In the genomic region with DNA sequence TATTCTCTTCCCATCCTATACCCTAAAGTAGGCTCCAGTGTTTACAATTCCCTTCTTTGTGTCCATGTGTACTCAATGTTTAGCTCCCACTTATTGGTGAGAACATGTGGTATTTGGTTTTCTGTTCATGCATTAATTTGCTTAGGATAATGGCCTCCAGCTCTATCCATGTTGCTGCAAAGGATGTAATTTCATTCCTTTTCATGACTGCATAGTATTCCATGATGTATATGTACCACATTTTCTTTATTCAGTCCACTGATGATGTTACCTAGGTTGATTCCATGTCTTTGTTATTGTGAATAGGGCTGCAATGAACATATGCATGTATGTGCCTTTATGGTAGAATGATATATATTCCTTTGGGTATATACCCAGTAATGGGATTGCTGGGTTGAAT, we compare ENCODE assay signal across 5 cellular contexts.
DNase-seq lines count a peak whose midpoint lies in the region; ATAC-seq, FAIRE-seq and TF ChIP-seq lines count a peak whose summit lies in the region.
"Not testable (repeated sequence)": the region's sequence is repeated elsewhere in the genome, so short reads cannot be mapped to it uniquely, and the experiment has no call there.

No MANE protein-coding gene starts in this region.

- H3K27me3 ChIP-seq in K562 (ENCODE audit: control insufficient read depth in 2 of 2, insufficient read depth in 2 of 2, low read length in 2 of 2); HepG2 (ENCODE audit: control insufficient read depth in 1 of 2, insufficient read depth in 2 of 2, low read length in 2 of 2): not testable (repeated sequence)

- in situ Hi-C loops in K562 (cut with MboI); HepG2 (cut with HindIII; ENCODE audit: extremely low pct_ligation_motif_present, low pct_unique_long_range_greater_than_20kb): not testable (repeated sequence)

- not testable (repeated sequence) for H3K4me1 ChIP-seq in HEK293 (ENCODE audit: control insufficient read depth, insufficient read depth, low read length); K562 (replicated peaks in 1 of 2; ENCODE audit: control insufficient read depth in 2 of 2, insufficient read depth in 2 of 2, low read length in 2 of 2); HepG2 (ENCODE audit: insufficient read depth, low read length)

- FAIRE-seq in HTR-8/SVneo (lab: Jason Lieb, UNC) (peak; percentile 62), K562 (lab: Jason Lieb, UNC) (peak; percentile 52)
- FAIRE-seq in HepG2 (lab: Jason Lieb, UNC) = not testable (repeated sequence)

- not testable (repeated sequence) for ATAC-seq in SK-N-SH treated with all-trans-retinoic acid at 6 μM for 48 hours, K562, HepG2

- TF ChIP-seq RAD21 in K562 (CRISPR knock-in tag; conservative IDR thresholded peaks at IDR 0.05 in 1 of 2, IDR thresholded peaks at IDR 0.05 in 1 of 2); HepG2 (CRISPR knock-in tag; IDR thresholded peaks at IDR 0.05): not testable (repeated sequence)

- TF ChIP-seq POLR2A in K562 (conservative IDR thresholded peaks at IDR 0.05); HepG2 (IDR thresholded peaks at IDR 0.05; ENCODE audit: insufficient read depth in 1 of 2, low read depth in 2 of 2, low read length in 2 of 2): not testable (repeated sequence)

- not testable (repeated sequence) for BruUV-seq in K562 (replicated peaks; lab: Mats Ljungman, UMichigan)
- TSS peak; percentile 7 for BruUV-seq in HepG2 (replicated peaks; lab: Mats Ljungman, UMichigan)

- TF ChIP-seq CTCF in HEK293 (tag by site-specific recombination; IDR thresholded peaks at IDR 0.05); K562 (IDR thresholded peaks at IDR 0.05 in 2 of 3, conservative IDR thresholded peaks at IDR 0.05 in 1 of 3; ENCODE audit: insufficient read depth in 2 of 3, low read depth in 1 of 3, low read length in 3 of 3); HepG2 (CRISPR knock-in tag; IDR thresholded peaks at IDR 0.05): not testable (repeated sequence)

- H3K4me3 ChIP-seq in HEK293 (ENCODE audit: low read depth, low read length); K562; HepG2 (replicated peaks in 1 of 3; ENCODE audit: insufficient read depth in 1 of 3, low read depth in 2 of 3, low read length in 3 of 3): not testable (repeated sequence)

- not testable (repeated sequence) for TF ChIP-seq EP300 in K562 (IDR thresholded peaks at IDR 0.05; ENCODE audit: low read length); HepG2 (IDR thresholded peaks at IDR 0.05; ENCODE audit: low read depth in 2 of 2, low read length in 2 of 2); HepG2 (CRISPR knock-in tag; IDR thresholded peaks at IDR 0.05; ENCODE audit: borderline replicate concordance)

- not testable (repeated sequence) for H3K79me2 ChIP-seq in K562 (ENCODE audit: control insufficient read depth, insufficient read depth, low read length); HepG2 (ENCODE audit: insufficient read depth, low read length)

- not testable (repeated sequence) for H3K36me3 ChIP-seq in HEK293 (ENCODE audit: control insufficient read depth in 2 of 2, insufficient read depth in 1 of 2, low read length in 2 of 2); K562 (ENCODE audit: control insufficient read depth, insufficient read depth, low read length); HepG2 (replicated peaks in 1 of 2; ENCODE audit: control insufficient read depth in 1 of 2, insufficient read depth in 2 of 2, low read length in 2 of 2)

- H3K9me3 ChIP-seq in HEK293 (ENCODE audit: control insufficient read depth, insufficient read depth, low read depth, low read length); K562 (replicated peaks; ENCODE audit: control insufficient read depth, insufficient read depth, low read depth, low read length); HepG2 (ENCODE audit: low read length): not testable (repeated sequence)

- intact Hi-C loops in K562 (cut with micrococcal nuclease); HepG2 (cut with micrococcal nuclease; ENCODE audit: unreplicated experiment): not testable (repeated sequence)

- not testable (repeated sequence) for H3K4me2 ChIP-seq in K562 (ENCODE audit: insufficient read depth, low read length); HepG2 (ENCODE audit: low read depth, low read length)

- not testable (repeated sequence) for H3K9me1 ChIP-seq in K562 (ENCODE audit: control insufficient read depth, insufficient read depth, low read length)

- H2AFZ ChIP-seq in K562 (ENCODE audit: low read depth, low read length); HepG2 (ENCODE audit: low read length): not testable (repeated sequence)

- not testable (repeated sequence) for H3K9ac ChIP-seq in K562 (ENCODE audit: insufficient read depth in 1 of 2, low read depth in 2 of 2, low read length in 2 of 2); HepG2 (ENCODE audit: insufficient read depth, low read depth, low read length)

- H3K27ac ChIP-seq in HEK293 (ENCODE audit: extremely low read depth, low read depth, low read length); K562 (ENCODE audit: extremely low read depth, low read depth, low read length); HepG2 (ENCODE audit: extremely low read length, insufficient read depth, low read length): not testable (repeated sequence)

- not testable (repeated sequence) for DNase-seq in HTR-8/SVneo (ENCODE audit: insufficient read length, low spot score); K562 (ENCODE audit: extremely low read depth in 1 of 4, low spot score in 3 of 4); HepG2 (ENCODE audit: low spot score)

- CTCF ChIA-PET in HEK293 (lab: Yijun Ruan, JAX); K562 (lab: Yijun Ruan, JAX; ENCODE audit: low intra/inter-chr PET ratio); HepG2 (lab: Yijun Ruan, JAX; ENCODE audit: low intra/inter-chr PET ratio, low total read pairs): not testable (repeated sequence)

- POLR2A ChIA-PET in HEK293 (lab: Yijun Ruan, JAX); K562 (lab: Yijun Ruan, JAX); HepG2 (lab: Yijun Ruan, JAX): not testable (repeated sequence)

- not testable (repeated sequence) for H4K20me1 ChIP-seq in K562 (replicated peaks; ENCODE audit: control insufficient read depth, insufficient read depth, low read length); HepG2 (ENCODE audit: insufficient read depth, low read length)

TF ChIP-seq in HEK293, 187 proteins besides CTCF, POLR2A, EP300 and RAD21:
- TF ChIP-seq, protein P1, sequence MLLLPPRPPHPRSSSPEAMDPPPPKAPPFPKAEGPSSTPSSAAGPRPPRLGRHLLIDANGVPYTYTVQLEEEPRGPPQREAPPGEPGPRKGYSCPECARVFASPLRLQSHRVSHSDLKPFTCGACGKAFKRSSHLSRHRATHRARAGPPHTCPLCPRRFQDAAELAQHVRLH (tag by site-specific recombination; IDR thresholded peaks at IDR 0.05) = peak; percentile 45; the same call in 1 of the 2 replicates
- peak; percentile 87 for TF ChIP-seq ZNF146 (tag by site-specific recombination; IDR thresholded peaks at IDR 0.05)

TF ChIP-seq in SK-N-SH treated with all-trans-retinoic acid at 6 μM for 48 hours, 23 proteins besides CTCF, POLR2A, EP300 and RAD21:
- TF ChIP-seq ZNF8 (CRISPR knock-in tag; IDR thresholded peaks at IDR 0.05) = 0 out of 2 replicates have a peak, but pooled peaks have one; percentile 47

TF ChIP-seq in K562, 482 proteins besides CTCF, POLR2A, EP300 and RAD21:
- peak; percentile 91 for TF ChIP-seq ZNF146 (CRISPR knock-in tag; IDR thresholded peaks at IDR 0.05; ENCODE audit: unreplicated experiment)
- peak; percentile 43 for TF ChIP-seq RBM25 (IDR thresholded peaks at IDR 0.05; ENCODE audit: low read depth, low read length, severe bottlenecking)
